Comparison of ENCODE assay signal across 1 cellular context in the genomic region with DNA sequence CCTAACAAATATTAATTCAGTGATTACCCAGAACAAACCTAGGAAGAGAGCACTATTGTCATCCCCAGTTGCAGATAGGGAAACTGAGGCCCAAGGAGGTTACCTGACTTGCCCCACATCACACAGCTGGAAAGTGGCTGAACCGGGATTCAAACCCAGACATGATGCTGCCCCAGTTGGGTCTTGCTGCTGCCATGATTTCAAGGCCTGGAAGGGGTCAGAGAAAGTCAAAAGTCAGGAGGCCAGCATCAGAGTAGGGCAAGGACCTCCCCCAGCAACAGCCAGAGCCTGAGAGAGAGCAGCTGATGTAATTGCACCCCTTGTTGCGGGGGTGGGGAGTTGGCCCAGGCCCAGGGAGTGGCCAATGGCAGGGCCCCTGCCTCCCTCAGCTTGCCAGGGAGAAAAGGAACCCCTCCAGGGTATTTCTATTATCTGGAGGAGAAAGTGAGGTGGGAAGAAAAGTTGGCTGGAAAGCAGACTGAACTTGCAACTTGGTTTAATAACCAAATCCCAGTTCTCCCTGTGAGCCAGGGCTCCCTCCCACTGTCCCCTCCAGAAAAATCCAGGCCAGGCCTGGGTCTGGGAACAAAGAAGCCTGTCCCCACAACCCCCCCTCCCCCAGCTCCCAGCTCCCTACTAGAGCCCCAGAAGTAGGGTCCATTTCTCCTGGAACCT.
TF ChIP-seq lines count a peak whose summit lies in the region.

No MANE protein-coding gene starts in this region.

TF ChIP-seq in GM23338, 12 proteins besides CTCF, POLR2A, EP300 and RAD21 (continued from another document):
- TF ChIP-seq, protein P1, sequence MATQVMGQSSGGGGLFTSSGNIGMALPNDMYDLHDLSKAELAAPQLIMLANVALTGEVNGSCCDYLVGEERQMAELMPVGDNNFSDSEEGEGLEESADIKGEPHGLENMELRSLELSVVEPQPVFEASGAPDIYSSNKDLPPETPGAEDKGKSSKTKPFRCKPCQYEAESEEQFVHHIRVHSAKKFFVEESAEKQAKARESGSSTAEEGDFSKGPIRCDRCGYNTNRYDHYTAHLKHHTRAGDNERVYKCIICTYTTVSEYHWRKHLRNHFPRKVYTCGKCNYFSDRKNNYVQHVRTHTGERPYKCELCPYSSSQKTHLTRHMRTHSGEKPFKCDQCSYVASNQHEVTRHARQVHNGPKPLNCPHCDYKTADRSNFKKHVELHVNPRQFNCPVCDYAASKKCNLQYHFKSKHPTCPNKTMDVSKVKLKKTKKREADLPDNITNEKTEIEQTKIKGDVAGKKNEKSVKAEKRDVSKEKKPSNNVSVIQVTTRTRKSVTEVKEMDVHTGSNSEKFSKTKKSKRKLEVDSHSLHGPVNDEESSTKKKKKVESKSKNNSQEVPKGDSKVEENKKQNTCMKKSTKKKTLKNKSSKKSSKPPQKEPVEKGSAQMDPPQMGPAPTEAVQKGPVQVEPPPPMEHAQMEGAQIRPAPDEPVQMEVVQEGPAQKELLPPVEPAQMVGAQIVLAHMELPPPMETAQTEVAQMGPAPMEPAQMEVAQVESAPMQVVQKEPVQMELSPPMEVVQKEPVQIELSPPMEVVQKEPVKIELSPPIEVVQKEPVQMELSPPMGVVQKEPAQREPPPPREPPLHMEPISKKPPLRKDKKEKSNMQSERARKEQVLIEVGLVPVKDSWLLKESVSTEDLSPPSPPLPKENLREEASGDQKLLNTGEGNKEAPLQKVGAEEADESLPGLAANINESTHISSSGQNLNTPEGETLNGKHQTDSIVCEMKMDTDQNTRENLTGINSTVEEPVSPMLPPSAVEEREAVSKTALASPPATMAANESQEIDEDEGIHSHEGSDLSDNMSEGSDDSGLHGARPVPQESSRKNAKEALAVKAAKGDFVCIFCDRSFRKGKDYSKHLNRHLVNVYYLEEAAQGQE (IDR thresholded peaks at IDR 0.05; ENCODE audit: unreplicated experiment) = no peak
- TF ChIP-seq, protein P2, sequence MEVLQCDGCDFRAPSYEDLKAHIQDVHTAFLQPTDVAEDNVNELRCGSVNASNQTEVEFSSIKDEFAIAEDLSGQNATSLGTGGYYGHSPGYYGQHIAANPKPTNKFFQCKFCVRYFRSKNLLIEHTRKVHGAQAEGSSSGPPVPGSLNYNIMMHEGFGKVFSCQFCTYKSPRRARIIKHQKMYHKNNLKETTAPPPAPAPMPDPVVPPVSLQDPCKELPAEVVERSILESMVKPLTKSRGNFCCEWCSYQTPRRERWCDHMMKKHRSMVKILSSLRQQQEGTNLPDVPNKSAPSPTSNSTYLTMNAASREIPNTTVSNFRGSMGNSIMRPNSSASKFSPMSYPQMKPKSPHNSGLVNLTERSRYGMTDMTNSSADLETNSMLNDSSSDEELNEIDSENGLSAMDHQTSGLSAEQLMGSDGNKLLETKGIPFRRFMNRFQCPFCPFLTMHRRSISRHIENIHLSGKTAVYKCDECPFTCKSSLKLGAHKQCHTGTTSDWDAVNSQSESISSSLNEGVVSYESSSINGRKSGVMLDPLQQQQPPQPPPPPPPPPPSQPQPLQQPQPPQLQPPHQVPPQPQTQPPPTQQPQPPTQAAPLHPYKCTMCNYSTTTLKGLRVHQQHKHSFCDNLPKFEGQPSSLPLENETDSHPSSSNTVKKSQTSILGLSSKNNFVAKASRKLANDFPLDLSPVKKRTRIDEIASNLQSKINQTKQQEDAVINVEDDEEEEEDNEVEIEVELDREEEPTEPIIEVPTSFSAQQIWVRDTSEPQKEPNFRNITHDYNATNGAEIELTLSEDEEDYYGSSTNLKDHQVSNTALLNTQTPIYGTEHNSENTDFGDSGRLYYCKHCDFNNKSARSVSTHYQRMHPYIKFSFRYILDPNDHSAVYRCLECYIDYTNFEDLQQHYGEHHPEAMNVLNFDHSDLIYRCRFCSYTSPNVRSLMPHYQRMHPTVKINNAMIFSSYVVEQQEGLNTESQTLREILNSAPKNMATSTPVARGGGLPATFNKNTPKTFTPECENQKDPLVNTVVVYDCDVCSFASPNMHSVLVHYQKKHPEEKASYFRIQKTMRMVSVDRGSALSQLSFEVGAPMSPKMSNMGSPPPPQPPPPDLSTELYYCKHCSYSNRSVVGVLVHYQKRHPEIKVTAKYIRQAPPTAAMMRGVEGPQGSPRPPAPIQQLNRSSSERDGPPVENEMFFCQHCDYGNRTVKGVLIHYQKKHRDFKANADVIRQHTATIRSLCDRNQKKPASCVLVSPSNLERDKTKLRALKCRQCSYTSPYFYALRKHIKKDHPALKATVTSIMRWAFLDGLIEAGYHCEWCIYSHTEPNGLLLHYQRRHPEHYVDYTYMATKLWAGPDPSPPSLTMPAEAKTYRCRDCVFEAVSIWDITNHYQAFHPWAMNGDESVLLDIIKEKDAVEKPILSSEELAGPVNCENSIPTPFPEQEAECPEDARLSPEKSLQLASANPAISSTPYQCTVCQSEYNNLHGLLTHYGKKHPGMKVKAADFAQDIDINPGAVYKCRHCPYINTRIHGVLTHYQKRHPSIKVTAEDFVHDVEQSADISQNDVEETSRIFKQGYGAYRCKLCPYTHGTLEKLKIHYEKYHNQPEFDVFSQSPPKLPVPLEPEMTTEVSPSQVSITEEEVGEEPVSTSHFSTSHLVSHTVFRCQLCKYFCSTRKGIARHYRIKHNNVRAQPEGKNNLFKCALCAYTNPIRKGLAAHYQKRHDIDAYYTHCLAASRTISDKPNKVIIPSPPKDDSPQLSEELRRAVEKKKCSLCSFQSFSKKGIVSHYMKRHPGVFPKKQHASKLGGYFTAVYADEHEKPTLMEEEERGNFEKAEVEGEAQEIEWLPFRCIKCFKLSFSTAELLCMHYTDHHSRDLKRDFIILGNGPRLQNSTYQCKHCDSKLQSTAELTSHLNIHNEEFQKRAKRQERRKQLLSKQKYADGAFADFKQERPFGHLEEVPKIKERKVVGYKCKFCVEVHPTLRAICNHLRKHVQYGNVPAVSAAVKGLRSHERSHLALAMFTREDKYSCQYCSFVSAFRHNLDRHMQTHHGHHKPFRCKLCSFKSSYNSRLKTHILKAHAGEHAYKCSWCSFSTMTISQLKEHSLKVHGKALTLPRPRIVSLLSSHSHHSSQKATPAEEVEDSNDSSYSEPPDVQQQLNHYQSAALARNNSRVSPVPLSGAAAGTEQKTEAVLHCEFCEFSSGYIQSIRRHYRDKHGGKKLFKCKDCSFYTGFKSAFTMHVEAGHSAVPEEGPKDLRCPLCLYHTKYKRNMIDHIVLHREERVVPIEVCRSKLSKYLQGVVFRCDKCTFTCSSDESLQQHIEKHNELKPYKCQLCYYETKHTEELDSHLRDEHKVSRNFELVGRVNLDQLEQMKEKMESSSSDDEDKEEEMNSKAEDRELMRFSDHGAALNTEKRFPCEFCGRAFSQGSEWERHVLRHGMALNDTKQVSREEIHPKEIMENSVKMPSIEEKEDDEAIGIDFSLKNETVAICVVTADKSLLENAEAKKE (CRISPR knock-in tag; IDR thresholded peaks at IDR 0.05) = no peak
- no peak for TF ChIP-seq ZNF331 (CRISPR knock-in tag; IDR thresholded peaks at IDR 0.05; ENCODE audit: low read depth)
- TF ChIP-seq NANOG (IDR thresholded peaks at IDR 0.05; ENCODE audit: borderline replicate concordance) = no peak
- no peak for TF ChIP-seq CREB1 (CRISPR knock-in tag; IDR thresholded peaks at IDR 0.05; ENCODE audit: low read depth)
- no peak for TF ChIP-seq POLR2AphosphoS5 (IDR thresholded peaks at IDR 0.05; ENCODE audit: low read depth)
TF ChIP-seq in GM23338: peak in this region for 0.
